Comparison of ENCODE assay signal across 21 cellular contexts in genomic region chr9:70511858-70512257, GRCh38.
DNase-seq lines count a peak whose midpoint lies in the region; ATAC-seq, FAIRE-seq and TF ChIP-seq lines count a peak whose summit lies in the region.
"Had no signal": no experiment of that assay in that cellular context is flagged by ENCODE, and none has a peak within 500 bp of the region (broad histone marks: within the 10 kb centered on the region; RNA-seq: fewer than 3 reads in every experiment).

No MANE protein-coding gene starts in this region.

- peak overlapping the region; percentile 1 for H3K27ac Mint-ChIP-seq in dendritic cell treated with granulocyte-macrophage colony-stimulating factor and Interleukin-4, amounts not matched to agents 40 ng/mL and 50 ng/mL, for 4 days
- H3K27ac Mint-ChIP-seq in CD14-positive monocyte: no peak overlapping the region
- H3K27ac Mint-ChIP-seq: B cell; CD4-positive, alpha-beta T cell had no signal

- no peaks in the 10 kb centered on the region for H3K27me3 Mint-ChIP-seq in dendritic cell treated with granulocyte-macrophage colony-stimulating factor and Interleukin-4, amounts not matched to agents 40 ng/mL and 50 ng/mL, for 4 days
- peaks cover 0 to 2% (median 2%) of the 10 kb centered on the region in 3 donors for H3K27me3 Mint-ChIP-seq in CD14-positive monocyte (ENCODE audit: low read depth in 3 of 3)
- H3K27me3 Mint-ChIP-seq: B cell; CD4-positive, alpha-beta T cell had no signal

- H3K27ac ChIP-seq in HepG2 (ENCODE audit: extremely low read length, insufficient read depth, low read length) (no peak overlapping the region), parathyroid adenoma (no peak overlapping the region), upper lobe of right lung (no peak overlapping the region), GM23248 (no peak overlapping the region)
- H3K27ac ChIP-seq: 22Rv1, BLaER1, C4-2B had no signal

- H3K4me3 Mint-ChIP-seq in dendritic cell treated with granulocyte-macrophage colony-stimulating factor and Interleukin-4, amounts not matched to agents 40 ng/mL and 50 ng/mL, for 4 days: no peak overlapping the region
- H3K4me3 Mint-ChIP-seq in CD14-positive monocyte: no peak overlapping the region
- H3K4me3 Mint-ChIP-seq: B cell; CD4-positive, alpha-beta T cell; CD8-positive, alpha-beta memory T cell had no signal

- H4K20me1 ChIP-seq in HepG2 (ENCODE audit: insufficient read depth, low read length): no peaks in the 10 kb centered on the region
- no peaks in the 10 kb centered on the region for H4K20me1 ChIP-seq in GM23248 (ENCODE audit: insufficient read depth)
- H4K20me1 ChIP-seq: BLaER1 had no signal

- TF ChIP-seq CTCF in HepG2 (CRISPR knock-in tag; IDR thresholded peaks at IDR 0.05) (no peak), parathyroid adenoma (IDR thresholded peaks at IDR 0.05) (no peak), upper lobe of right lung (IDR thresholded peaks at IDR 0.05) (no peak), CD14-positive monocyte (IDR thresholded peaks at IDR 0.05) (no peak)

- no peaks in the 10 kb centered on the region for H3K79me2 ChIP-seq in HepG2 (ENCODE audit: insufficient read depth, low read length)
- no peaks in the 10 kb centered on the region for H3K79me2 ChIP-seq in parathyroid adenoma
- H3K79me2 ChIP-seq in GM23248 (ENCODE audit: insufficient read depth): no peaks in the 10 kb centered on the region

- no peaks in the 10 kb centered on the region for H3K9me3 Mint-ChIP-seq in dendritic cell treated with granulocyte-macrophage colony-stimulating factor and Interleukin-4, amounts not matched to agents 40 ng/mL and 50 ng/mL, for 4 days
- H3K9me3 Mint-ChIP-seq in CD14-positive monocyte: no peaks in the 10 kb centered on the region
- H3K9me3 Mint-ChIP-seq: CD4-positive, alpha-beta T cell had no signal

- H3K4me3 ChIP-seq in HepG2 (replicated peaks in 1 of 3; ENCODE audit: insufficient read depth in 1 of 3, low read depth in 2 of 3, low read length in 3 of 3) (no peak overlapping the region), parathyroid adenoma (ENCODE audit: low read depth, low read length) (peak overlapping the region; percentile 33), upper lobe of right lung (no peak overlapping the region), GM23248 (no peak overlapping the region)
- H3K4me3 ChIP-seq: BLaER1 had no signal

- CTCF ChIA-PET in HepG2 (lab: Yijun Ruan, JAX; ENCODE audit: low intra/inter-chr PET ratio, low total read pairs): no interaction called here

- H3K9me2 ChIP-seq in GM23248 (ENCODE audit: insufficient read depth): no peaks in the 10 kb centered on the region

- TF ChIP-seq EP300 in HepG2 (IDR thresholded peaks at IDR 0.05; ENCODE audit: low read depth in 2 of 2, low read length in 2 of 2) (no peak), HepG2 (CRISPR knock-in tag; IDR thresholded peaks at IDR 0.05; ENCODE audit: borderline replicate concordance) (no peak)

- DNase-seq in HepG2 (ENCODE audit: low spot score): peak; percentile 6
- no peak for DNase-seq in upper lobe of right lung
- no peak for DNase-seq in CD14-positive monocyte (ENCODE audit: low spot score)
- DNase-seq in GM23248: no peak
- DNase-seq in NCI-H1048 (lab: John Stamatoyannopoulos, UW): no peak
- DNase-seq: Calu3; CD4-positive, alpha-beta T cell; CD8-positive, alpha-beta memory T cell; DMS53; DMS79 treated with DMSO at 0.1 percent for 48 hours; H7; HCEC 1CT had no signal

- H3K36me3 ChIP-seq in HepG2 (replicated peaks in 1 of 2; ENCODE audit: control insufficient read depth in 1 of 2, insufficient read depth in 2 of 2, low read length in 2 of 2) (no peaks in the 10 kb centered on the region), parathyroid adenoma (ENCODE audit: control insufficient read depth, insufficient read depth, low read length) (no peaks in the 10 kb centered on the region), upper lobe of right lung (no peaks in the 10 kb centered on the region), GM23248 (ENCODE audit: low read depth) (no peaks in the 10 kb centered on the region)
- H3K36me3 ChIP-seq: BLaER1 had no signal

- no peak for FAIRE-seq in HepG2 (lab: Jason Lieb, UNC)
- FAIRE-seq: A204.1, GM12892, H1 had no signal

- BruUV-seq in HepG2 (replicated peaks; lab: Mats Ljungman, UMichigan): no TSS peak

- no peaks in the 10 kb centered on the region for H3K4me1 ChIP-seq in HepG2 (ENCODE audit: insufficient read depth, low read length)
- peaks cover 4% of the 10 kb centered on the region for H3K4me1 ChIP-seq in parathyroid adenoma
- no peaks in the 10 kb centered on the region for H3K4me1 ChIP-seq in upper lobe of right lung
- no peaks in the 10 kb centered on the region for H3K4me1 ChIP-seq in GM23248 (ENCODE audit: insufficient read depth)
- H3K4me1 ChIP-seq: BLaER1 had no signal

- POLR2A ChIA-PET in HepG2 (lab: Yijun Ruan, JAX): no interaction called here

- H3K36me3 Mint-ChIP-seq in dendritic cell treated with granulocyte-macrophage colony-stimulating factor and Interleukin-4, amounts not matched to agents 40 ng/mL and 50 ng/mL, for 4 days (ENCODE audit: low read depth): no peaks in the 10 kb centered on the region
- H3K36me3 Mint-ChIP-seq in CD14-positive monocyte: no peaks in the 10 kb centered on the region

- no peaks in the 10 kb centered on the region for H3F3A ChIP-seq in GM23248 (ENCODE audit: insufficient read depth)

- intact Hi-C loops in dendritic cell treated with granulocyte-macrophage colony-stimulating factor and Interleukin-4, amounts not matched to agents 40 ng/mL and 50 ng/mL, for 4 days (cut with micrococcal nuclease): no loop called here
- intact Hi-C loops in HepG2 (cut with micrococcal nuclease; ENCODE audit: unreplicated experiment) (loop anchor here (5.0 kb wide), 1 partner anchor 80 kb away; no protein-coding TSS in a partner anchor), upper lobe of right lung (cut with DNase I) (no loop called here), CD14-positive monocyte (cut with micrococcal nuclease) (no loop called here)

- H3K4me2 ChIP-seq in HepG2 (ENCODE audit: low read depth, low read length): no peak overlapping the region
- H3K4me2 ChIP-seq in parathyroid adenoma (ENCODE audit: low read length): peak overlapping the region; percentile 50
- H3K4me2 ChIP-seq in GM23248 (ENCODE audit: unreplicated experiment): no peak overlapping the region
- H3K4me2 ChIP-seq: BLaER1 had no signal

- H2AFZ ChIP-seq in HepG2 (ENCODE audit: low read length) (no peak overlapping the region), parathyroid adenoma (no peak overlapping the region), GM23248 (no peak overlapping the region)

- ATAC-seq in HepG2 (no peak), upper lobe of right lung (peak; percentile 38)

- H3K4me1 Mint-ChIP-seq in dendritic cell treated with granulocyte-macrophage colony-stimulating factor and Interleukin-4, amounts not matched to agents 40 ng/mL and 50 ng/mL, for 4 days (ENCODE audit: low read depth): no peaks in the 10 kb centered on the region
- H3K4me1 Mint-ChIP-seq in CD14-positive monocyte: peaks cover 2% of the 10 kb centered on the region
- H3K4me1 Mint-ChIP-seq: B cell; CD8-positive, alpha-beta memory T cell had no signal

- TF ChIP-seq RAD21 in HepG2 (CRISPR knock-in tag; IDR thresholded peaks at IDR 0.05): no peak

- in situ Hi-C loops in HepG2 (cut with HindIII; ENCODE audit: extremely low pct_ligation_motif_present, low pct_unique_long_range_greater_than_20kb): no loop called here
- in situ Hi-C loops in GM23248 (cut with MboI): no loop called here

- H3K27me3 ChIP-seq in HepG2 (ENCODE audit: control insufficient read depth in 1 of 2, insufficient read depth in 2 of 2, low read length in 2 of 2) (no peaks in the 10 kb centered on the region; a peak in 1 of 5 replicates), parathyroid adenoma (ENCODE audit: control insufficient read depth, insufficient read depth, low read length) (no peaks in the 10 kb centered on the region), upper lobe of right lung (no peaks in the 10 kb centered on the region), GM23248 (replicated peaks; ENCODE audit: insufficient read depth) (no peaks in the 10 kb centered on the region)
- H3K27me3 ChIP-seq: BLaER1 had no signal

- no peak overlapping the region for H3K9ac ChIP-seq in HepG2 (ENCODE audit: insufficient read depth, low read depth, low read length)
- H3K9ac ChIP-seq in parathyroid adenoma: no peak overlapping the region
- no peak overlapping the region for H3K9ac ChIP-seq in GM23248
- H3K9ac ChIP-seq: BLaER1 had no signal

- no peaks in the 10 kb centered on the region for H3K9me3 ChIP-seq in HepG2 (ENCODE audit: low read length)
- H3K9me3 ChIP-seq in parathyroid adenoma (ENCODE audit: control insufficient read depth, low read length): no peaks in the 10 kb centered on the region
- no peaks in the 10 kb centered on the region for H3K9me3 ChIP-seq in upper lobe of right lung
- no peaks in the 10 kb centered on the region for H3K9me3 ChIP-seq in GM23248 (ENCODE audit: low read depth)
- H3K9me3 ChIP-seq: BLaER1 had no signal

- no peak for TF ChIP-seq POLR2A in HepG2 (IDR thresholded peaks at IDR 0.05; ENCODE audit: insufficient read depth in 1 of 2, low read depth in 2 of 2, low read length in 2 of 2)

- 2% methylated on average over 3 of the region's 3 CpGs for WGBS in HepG2 (ENCODE audit: low lambda C conversion rate)
- WGBS in GM23248 (ENCODE audit: low coverage in 1 of 2, low lambda C conversion rate in 2 of 2, missing lambda C conversion rate in 2 of 2), 2 experiments: 86 to 88% methylated on average over 3 of the region's 3 CpGs

TF ChIP-seq in HepG2, 621 proteins besides CTCF, POLR2A, EP300 and RAD21:
- TF ChIP-seq THYN1 (CRISPR knock-in tag; IDR thresholded peaks at IDR 0.05; ENCODE audit: borderline replicate concordance, low read depth): no peak
- TF ChIP-seq CEBPB (IDR thresholded peaks at IDR 0.05; ENCODE audit: borderline replicate concordance, low read depth, low read length): peak; percentile 39; the same call in 1 of the 2 replicates
- TF ChIP-seq ZNF883 (CRISPR knock-in tag; IDR thresholded peaks at IDR 0.05; ENCODE audit: not compliant biosample characterization): no peak
- no peak for TF ChIP-seq ZNF598 (CRISPR knock-in tag; IDR thresholded peaks at IDR 0.05; ENCODE audit: borderline replicate concordance)
